In genomic region chr5:23930985-23931384, GRCh38 we compare ENCODE assay signal across 20 cellular contexts.
"Had no signal": no experiment of that assay in that cellular context is flagged by ENCODE, and none has a peak within 500 bp of the region (broad histone marks: within the 10 kb centered on the region; RNA-seq: fewer than 3 reads in every experiment).

No MANE protein-coding gene starts in this region.

- H3K27ac ChIP-seq: adrenal gland, lower lobe of right lung, ovary, psoas muscle, tibial artery had no signal

- DNase-seq: activated CD4-positive, alpha-beta T cell treated with anti-CD3 and anti-CD28 coated beads for 36 hours; activated CD4-positive, alpha-beta T cell treated with anti-CD3 and anti-CD28 coated beads, Interleukin-2, amount 50 U/mL, for 48 hours; activated gamma-delta T cell; adrenal gland; cerebellar nuclear complex; cortex of kidney; erythroblast; foreskin melanocyte; glutamatergic neuron; hypothalamus; lower lobe of right lung; natural killer cell; ovary; psoas muscle; right cardiac atrium; stimulated activated CD4-positive, alpha-beta T cell treated with anti-CD3 and anti-CD28 coated beads, Interleukin-2, amount 100 ng/mL, for 24 hours; stimulated activated naive CD4-positive, alpha-beta T cell treated with Interleukin-2 at 50 U/mL for 16 hours; tibial artery had no signal

- H3K36me3 ChIP-seq: adrenal gland, lower lobe of right lung, ovary, tibial artery had no signal

- H3K4me3 ChIP-seq: adrenal gland, lower lobe of right lung, ovary, psoas muscle, tibial artery had no signal

- H3K27me3 ChIP-seq: adrenal gland, ovary, tibial artery had no signal

- H3K9me3 ChIP-seq: adrenal gland, lower lobe of right lung, ovary, psoas muscle, tibial artery had no signal

- ATAC-seq: activated CD4-positive, alpha-beta T cell treated with anti-CD3 and anti-CD28 coated beads for 36 hours; activated naive CD4-positive, alpha-beta T cell treated with anti-CD3 and anti-CD28 coated beads, Interleukin-2, amount 50 U/mL, for 72 hours; lower lobe of right lung; natural killer cell; psoas muscle; right cardiac atrium; WTC11 had no signal

- H3K4me1 ChIP-seq: adrenal gland, lower lobe of right lung, psoas muscle, tibial artery had no signal
